ENCODE assay signal across 8 cellular contexts in the genomic region with DNA sequence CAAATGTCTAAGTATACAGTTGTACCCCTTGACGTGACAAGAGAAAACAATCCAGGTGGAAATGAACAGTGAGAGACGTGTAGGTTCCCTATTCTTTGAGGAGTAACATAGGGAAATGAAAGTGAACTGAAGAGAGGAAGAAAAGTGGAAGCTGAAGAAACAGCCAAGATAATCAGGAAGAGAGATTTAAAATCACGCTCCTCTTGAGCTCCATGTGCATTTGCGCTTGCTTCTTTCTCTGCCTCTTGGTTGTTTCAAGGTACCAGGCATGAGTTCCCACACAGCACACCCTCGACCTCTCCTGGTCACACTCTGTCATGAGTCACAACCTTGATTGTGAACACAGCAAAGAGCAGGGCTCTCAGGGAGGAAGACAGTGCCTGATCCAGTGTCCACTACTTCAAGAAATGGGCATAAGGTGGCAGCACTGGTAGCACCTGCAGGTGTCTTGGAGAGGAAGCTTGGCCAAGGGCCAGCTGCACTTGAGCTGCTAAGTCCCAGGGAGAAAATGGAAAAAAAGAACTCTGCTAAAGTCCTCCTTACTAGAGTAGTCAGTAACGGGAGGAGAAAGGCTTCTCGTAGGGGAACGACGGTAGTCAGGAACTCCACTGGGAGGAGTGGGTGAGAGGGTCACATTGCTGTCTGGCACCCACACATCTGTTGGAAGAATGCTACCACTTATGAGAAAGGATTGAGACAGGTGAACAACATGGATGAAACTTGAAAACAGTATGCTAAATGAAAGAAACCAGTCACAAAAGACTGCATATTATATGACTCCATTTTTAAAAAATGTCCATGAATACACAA. TPM values are rescaled to one million over a fixed set of nuclear protein-coding genes. Genes with fewer than 3 reads are reported as not detected.
DNase-seq lines count a peak whose midpoint lies in the region; ATAC-seq, FAIRE-seq and TF ChIP-seq lines count a peak whose summit lies in the region.

No MANE protein-coding gene starts in this region.

- no peaks in the 10 kb centered on the region for H3K36me3 Mint-ChIP-seq in HFFc6 (ENCODE audit: low read depth)
- H3K36me3 Mint-ChIP-seq in astrocyte (ENCODE audit: low read depth, unreplicated experiment) = no peaks in the 10 kb centered on the region

- intact Hi-C loops in sigmoid colon (cut with DNase I) = loop anchor here (1.0 to 5.0 kb wide), 3 partner anchors 45 to 112 kb away; no protein-coding TSS in a partner anchor

- H3K4me3 ChIP-seq in astrocyte (ENCODE audit: insufficient read depth, low read depth, low read length) (no peak overlapping the region), hepatocyte (no peak overlapping the region), sigmoid colon (peak overlapping the region in 3 of 4 donors; percentile 5 to 16 (median 13))

- H3K4me3 Mint-ChIP-seq in HFFc6 (peak overlapping the region; percentile 61), astrocyte (ENCODE audit: unreplicated experiment) (no peak overlapping the region)

- H3K9me3 Mint-ChIP-seq in HFFc6 = no peaks in the 10 kb centered on the region
- H3K9me3 Mint-ChIP-seq in astrocyte (ENCODE audit: unreplicated experiment) = no peaks in the 10 kb centered on the region

- H3K27me3 Mint-ChIP-seq in HFFc6 (ENCODE audit: insufficient read depth) (peaks cover 7% of the 10 kb centered on the region), astrocyte (ENCODE audit: low read depth, unreplicated experiment) (peaks cover 2% of the 10 kb centered on the region)

- H3K4me2 ChIP-seq in astrocyte (ENCODE audit: low read length) (peak overlapping the region; percentile 10), hepatocyte (peak overlapping the region; percentile 40)

- H3K79me2 ChIP-seq in astrocyte (ENCODE audit: insufficient read depth, low read length) (no peaks in the 10 kb centered on the region), hepatocyte (no peaks in the 10 kb centered on the region)

- H4K20me1 ChIP-seq in astrocyte (ENCODE audit: insufficient read depth, low read length) = no peaks in the 10 kb centered on the region
- H4K20me1 ChIP-seq in hepatocyte (ENCODE audit: insufficient read depth, poor library complexity, severe bottlenecking) = no peaks in the 10 kb centered on the region

- no peak overlapping the region for H3K9ac ChIP-seq in astrocyte (ENCODE audit: low read length)

- peaks cover 7% of the 10 kb centered on the region for H3K27me3 ChIP-seq in astrocyte (ENCODE audit: insufficient read depth, low read length)
- H3K27me3 ChIP-seq in hepatocyte = no peaks in the 10 kb centered on the region
- no peaks in the 10 kb centered on the region for H3K27me3 ChIP-seq in sigmoid colon

- 27% methylated on average over 9 of the region's 9 CpGs for WGBS in hepatocyte (ENCODE audit: low lambda C conversion rate, missing lambda C conversion rate)
- WGBS in sigmoid colon, 2 donors = 4 to 8% methylated on average over 9 of the region's 9 CpGs

- H3K4me1 Mint-ChIP-seq in HFFc6 (ENCODE audit: low read depth) (peaks cover 18% of the 10 kb centered on the region), astrocyte (ENCODE audit: low read depth, unreplicated experiment) (peaks cover 7% of the 10 kb centered on the region)

- H3K27ac ChIP-seq in astrocyte (ENCODE audit: low read depth, low read length) (no peak overlapping the region), hepatocyte (no peak overlapping the region), sigmoid colon (peak overlapping the region; percentile 49 to 56 (median 51))

- H3K4me1 ChIP-seq in astrocyte (ENCODE audit: insufficient read depth, low read length) (peaks cover 4% of the 10 kb centered on the region), hepatocyte (ENCODE audit: insufficient read depth) (peaks cover 4% of the 10 kb centered on the region), sigmoid colon (peaks cover 0 to 14% (median 11%) of the 10 kb centered on the region in 4 donors)

- H3K9me3 ChIP-seq in astrocyte (ENCODE audit: insufficient read depth, low read depth, low read length) (no peaks in the 10 kb centered on the region), hepatocyte (ENCODE audit: low read depth) (no peaks in the 10 kb centered on the region), sigmoid colon (no peaks in the 10 kb centered on the region)

- H2AFZ ChIP-seq in astrocyte (ENCODE audit: low read depth, low read length) = peak overlapping the region; percentile 19
- H2AFZ ChIP-seq in hepatocyte = no peak overlapping the region

- H3K36me3 ChIP-seq in astrocyte (ENCODE audit: insufficient read depth, low read length) (no peaks in the 10 kb centered on the region), hepatocyte (replicated peaks; ENCODE audit: insufficient read depth, low read depth) (no peaks in the 10 kb centered on the region), sigmoid colon (no peaks in the 10 kb centered on the region)

- DNase-seq in EL = peak; percentile 75
- peak; percentile 67 for DNase-seq in HFFc6
- peak; percentile 21 for DNase-seq in NCI-H146 treated with DMSO at 0.1 percent for 48 hours (lab: John Stamatoyannopoulos, UW; ENCODE audit: unreplicated experiment)
- peak; percentile 16 to 73 (median 34) for DNase-seq in T-helper 1 cell
- peak; percentile 66 for DNase-seq in astrocyte (ENCODE audit: low read depth)
- DNase-seq in hepatocyte (ENCODE audit: low spot score) = peak; percentile 93
- peak; percentile 91 for DNase-seq in sigmoid colon

- no peak for TF ChIP-seq EP300 in sigmoid colon (IDR thresholded peaks at IDR 0.05)

- H3K27ac Mint-ChIP-seq in HFFc6 (no peak overlapping the region; the same call in 1 of the 2 replicates), astrocyte (ENCODE audit: unreplicated experiment) (no peak overlapping the region)

- TF ChIP-seq POLR2A in sigmoid colon (IDR thresholded peaks at IDR 0.05) = no peak

- peak; percentile 69 for TF ChIP-seq CTCF in HFFc6 (IDR thresholded peaks at IDR 0.05)
- peak; percentile 38 for TF ChIP-seq CTCF in astrocyte (IDR thresholded peaks at IDR 0.05; ENCODE audit: insufficient read depth, low read depth, low read length)
- TF ChIP-seq CTCF in hepatocyte (IDR thresholded peaks at IDR 0.05; ENCODE audit: poor library complexity) = peak; percentile 60
- peak in 3 of 4 experiments; percentile 62 to 81 (median 76) for TF ChIP-seq CTCF in sigmoid colon (IDR thresholded peaks at IDR 0.05)

- no peak for ATAC-seq in HG03039 (IDR thresholded peaks at IDR 0.05; ENCODE audit: unreplicated experiment)

- FAIRE-seq in astrocyte (lab: Jason Lieb, UNC) = no peak

- no peaks in the 10 kb centered on the region for H3K9me2 ChIP-seq in hepatocyte (replicated peaks; ENCODE audit: insufficient read depth)

RNA-seq across cellular contexts. Expression of a gene that starts 18.3 kb away (rescaled TPM):
- total RNA-seq in HFFc6 (2021; fragmentation: NEBNext Ultra II Directional; extraction: Animal tissue kit (Norgen Biotek cat#: 25700)) = 10 to 100 TPM; 46.1 to 51.2 (median 49.2) TPM
- 72.3 and 85.1 TPM in 2 replicates for total RNA-seq in astrocyte
- 32.3 and 35.8 TPM in 2 replicates for total RNA-seq in hepatocyte
- polyA plus RNA-seq in hepatocyte = 26.6 and 27.9 TPM in 2 replicates
- 10 to 100 TPM; 20.7 to 47.1 (median 24.7) TPM for total RNA-seq in sigmoid colon
- 10 to 100 TPM in 2 of 3 donors, 1 to 10 TPM in 1; 7.2 to 36.7 (median 11.1) TPM for polyA plus RNA-seq in sigmoid colon

Comparison
In these comparisons a context has a peak if more than half of its experiments do, and no peak if none do; other contexts are left out.
1. DNase-seq: peak in every context shown above with its lines; median percentile 93 in hepatocyte; 91 in sigmoid colon; 75 in EL; 67 in HFFc6; 66 in astrocyte; 34 in T-helper 1 cell; 21 in NCI-H146 treated with DMSO at 0.1 percent for 48 hours.
2. H3K27ac ChIP-seq: peak in sigmoid colon (4 of 4); none in astrocyte (single experiment) and hepatocyte (single experiment).
3. H3K4me3 ChIP-seq: peak in sigmoid colon (3 of 4); none in astrocyte (single experiment) and hepatocyte (single experiment).
4. Peak in every context shown above with its lines, with median percentiles within 50 percentile points of each other: CTCF ChIP-seq.